In genomic region chr21:36835383-36835795, GRCh38 we compare ENCODE assay signal across 3 cellular contexts.
TF ChIP-seq lines count a peak whose summit lies in the region.

No MANE protein-coding gene starts in this region.

TF ChIP-seq in A549, 52 proteins besides CTCF, POLR2A, EP300 and RAD21:
- TF ChIP-seq EHF (CRISPR knock-in tag; IDR thresholded peaks at IDR 0.05) (no peak), FOSL2 (IDR thresholded peaks at IDR 0.05) (no peak), FOSL2 (CRISPR knock-in tag; IDR thresholded peaks at IDR 0.05) (no peak), HOXB5 (CRISPR knock-in tag; IDR thresholded peaks at IDR 0.05) (no peak), ZFP36 (IDR thresholded peaks at IDR 0.05; ENCODE audit: borderline replicate concordance, partially characterized antibody) (no peak), ZC3H11A (IDR thresholded peaks at IDR 0.05) (no peak), RNF2 (IDR thresholded peaks at IDR 0.05; ENCODE audit: borderline replicate concordance, low read depth) (no peak), CBX8 (IDR thresholded peaks at IDR 0.05) (no peak), JUN (IDR thresholded peaks at IDR 0.05) (no peak), MYC (IDR thresholded peaks at IDR 0.05; ENCODE audit: borderline replicate concordance, low read length) (no peak), HDAC2 (IDR thresholded peaks at IDR 0.05) (no peak)

TF ChIP-seq in HEK293T, 16 proteins besides CTCF, POLR2A, EP300 and RAD21:
- TF ChIP-seq SUZ12 (IDR thresholded peaks at IDR 0.05) (no peak), NFRKB (IDR thresholded peaks at IDR 0.05) (no peak), BHLHE40 (IDR thresholded peaks at IDR 0.05; ENCODE audit: borderline replicate concordance) (no peak), FOXA1 (IDR thresholded peaks at IDR 0.05) (no peak), HDGF (IDR thresholded peaks at IDR 0.05; ENCODE audit: borderline replicate concordance) (no peak), PKNOX1 (IDR thresholded peaks at IDR 0.05) (peak; percentile 69), CTBP1 (IDR thresholded peaks at IDR 0.05; ENCODE audit: borderline replicate concordance) (no peak), ARNT (IDR thresholded peaks at IDR 0.05) (no peak), ZNF384 (IDR thresholded peaks at IDR 0.05) (no peak)
TF ChIP-seq in HEK293T: peak in this region for 1.

TF ChIP-seq in SK-N-SH, 30 proteins besides CTCF, POLR2A, EP300 and RAD21:
- TF ChIP-seq MEF2A (IDR thresholded peaks at IDR 0.05; ENCODE audit: borderline replicate concordance, low read depth) = no peak
- no peak for TF ChIP-seq IRF3 (IDR thresholded peaks at IDR 0.05; ENCODE audit: low read depth, low read length)
- no peak for TF ChIP-seq MXI1 (IDR thresholded peaks at IDR 0.05; ENCODE audit: low read depth, low read length)
- no peak for TF ChIP-seq TCF12 (IDR thresholded peaks at IDR 0.05)
- no peak for TF ChIP-seq ELF1 (IDR thresholded peaks at IDR 0.05)
- TF ChIP-seq FOXM1 (IDR thresholded peaks at IDR 0.05; ENCODE audit: low read depth) = no peak
- TF ChIP-seq SMC3 (IDR thresholded peaks at IDR 0.05; ENCODE audit: low read depth, low read length) = no peak
- TF ChIP-seq, protein P1, sequence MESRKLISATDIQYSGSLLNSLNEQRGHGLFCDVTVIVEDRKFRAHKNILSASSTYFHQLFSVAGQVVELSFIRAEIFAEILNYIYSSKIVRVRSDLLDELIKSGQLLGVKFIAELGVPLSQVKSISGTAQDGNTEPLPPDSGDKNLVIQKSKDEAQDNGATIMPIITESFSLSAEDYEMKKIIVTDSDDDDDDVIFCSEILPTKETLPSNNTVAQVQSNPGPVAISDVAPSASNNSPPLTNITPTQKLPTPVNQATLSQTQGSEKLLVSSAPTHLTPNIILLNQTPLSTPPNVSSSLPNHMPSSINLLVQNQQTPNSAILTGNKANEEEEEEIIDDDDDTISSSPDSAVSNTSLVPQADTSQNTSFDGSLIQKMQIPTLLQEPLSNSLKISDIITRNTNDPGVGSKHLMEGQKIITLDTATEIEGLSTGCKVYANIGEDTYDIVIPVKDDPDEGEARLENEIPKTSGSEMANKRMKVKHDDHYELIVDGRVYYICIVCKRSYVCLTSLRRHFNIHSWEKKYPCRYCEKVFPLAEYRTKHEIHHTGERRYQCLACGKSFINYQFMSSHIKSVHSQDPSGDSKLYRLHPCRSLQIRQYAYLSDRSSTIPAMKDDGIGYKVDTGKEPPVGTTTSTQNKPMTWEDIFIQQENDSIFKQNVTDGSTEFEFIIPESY (IDR thresholded peaks at IDR 0.05; ENCODE audit: borderline replicate concordance, low read depth) = no peak
- TF ChIP-seq TEAD4 (IDR thresholded peaks at IDR 0.05; ENCODE audit: borderline replicate concordance, insufficient read depth) = no peak
- no peak for TF ChIP-seq RFX5 (IDR thresholded peaks at IDR 0.05; ENCODE audit: low read length)
- TF ChIP-seq NFIC (IDR thresholded peaks at IDR 0.05; ENCODE audit: borderline replicate concordance) = no peak
- TF ChIP-seq POLR2AphosphoS5 (IDR thresholded peaks at IDR 0.05; ENCODE audit: low read depth, low read length) = no peak
- TF ChIP-seq JUND (IDR thresholded peaks at IDR 0.05) = no peak
- no peak for TF ChIP-seq RCOR1 (IDR thresholded peaks at IDR 0.05; ENCODE audit: low read length)
- TF ChIP-seq GABPA (IDR thresholded peaks at IDR 0.05; ENCODE audit: low read depth) = no peak
- TF ChIP-seq SIN3A (IDR thresholded peaks at IDR 0.05; ENCODE audit: borderline replicate concordance, low read depth, low read length) = no peak
